In the genomic region with DNA sequence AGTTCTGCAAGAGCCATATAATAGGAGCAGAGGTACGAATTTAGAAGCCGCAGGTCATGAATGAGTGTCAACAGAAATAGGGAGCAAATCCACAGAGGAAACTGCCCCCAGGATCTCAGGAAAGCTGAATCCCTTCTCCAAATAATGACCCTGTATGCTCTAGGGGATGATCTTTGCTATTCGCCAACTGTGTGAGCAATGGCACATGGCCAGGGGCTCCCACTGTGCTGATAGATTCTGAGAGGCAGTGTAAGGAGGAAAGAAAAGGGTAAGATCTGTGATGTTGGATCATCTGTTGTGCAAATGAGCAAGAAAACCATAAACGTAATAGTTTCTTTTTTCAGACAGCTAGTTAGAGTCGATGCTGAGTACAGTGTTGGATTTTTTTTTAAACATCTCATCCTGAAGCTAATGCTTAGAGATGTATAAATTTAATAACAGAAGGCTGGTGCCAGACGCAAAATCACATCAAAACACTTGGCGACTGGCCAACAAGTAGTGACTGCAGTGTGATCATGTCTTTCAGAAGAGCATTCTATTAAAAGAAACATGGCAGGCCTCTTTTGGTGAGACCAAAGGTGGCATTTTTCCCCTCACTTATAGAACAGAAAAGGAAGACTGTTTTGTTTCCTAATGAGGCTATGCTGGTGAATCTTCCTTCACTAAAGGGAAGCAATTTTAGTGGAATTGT, we compare ENCODE assay signal across 16 cellular contexts.
A peak's percentile ranks its signal among the peaks of the same experiment; 100 is the strongest.
DNase-seq lines count a peak whose midpoint lies in the region; ATAC-seq and TF ChIP-seq lines count a peak whose summit lies in the region.
"Had no signal": no experiment of that assay in that cellular context is flagged by ENCODE, and none has a peak within 500 bp of the region (broad histone marks: within the 10 kb centered on the region; RNA-seq: fewer than 3 reads in every experiment).

No MANE protein-coding gene starts in this region.

- H3K27ac ChIP-seq in HEK293 (ENCODE audit: extremely low read depth, low read depth, low read length), result no peak overlapping the region
- H3K27ac ChIP-seq: coronary artery, sigmoid colon, testis had no signal

- POLR2A ChIA-PET in HEK293 (lab: Yijun Ruan, JAX), result no interaction called here

- no peaks in the 10 kb centered on the region for H3K9me3 ChIP-seq in HEK293 (ENCODE audit: control insufficient read depth, insufficient read depth, low read depth, low read length)
- H3K9me3 ChIP-seq: sigmoid colon, testis had no signal

- no peak overlapping the region for H3K4me3 ChIP-seq in HEK293 (ENCODE audit: low read depth, low read length)
- H3K4me3 ChIP-seq: coronary artery, GM23338, sigmoid colon, testis had no signal

- CTCF ChIA-PET in HEK293 (lab: Yijun Ruan, JAX), result interaction anchor here (0.6 kb wide), 2 partner anchors 122 to 442 kb away, joined by 3 read pairs; no protein-coding TSS in a partner anchor

- peaks cover 3% of the 10 kb centered on the region; the same call in 1 of the 2 replicates for H3K4me1 ChIP-seq in HEK293 (ENCODE audit: control insufficient read depth, insufficient read depth, low read length)
- H3K4me1 ChIP-seq: sigmoid colon, testis had no signal

- no peak for ATAC-seq in HG02571 (IDR thresholded peaks at IDR 0.05; ENCODE audit: unreplicated experiment)
- ATAC-seq in HG02678 (IDR thresholded peaks at IDR 0.05; ENCODE audit: unreplicated experiment), result no peak
- ATAC-seq: esophagus mucosa, GM23338 had no signal

- peak; percentile 60 for DNase-seq in NCI-H146 treated with DMSO at 0.1 percent for 48 hours (lab: John Stamatoyannopoulos, UW; ENCODE audit: unreplicated experiment)
- peak; percentile 3 for DNase-seq in NCI-H774 (lab: John Stamatoyannopoulos, UW)
- DNase-seq in globus pallidus (ENCODE audit: low spot score), result peak; percentile 3
- DNase-seq in kidney glomerular epithelial cell (lab: John Stamatoyannopoulos, UW), result no peak
- DNase-seq: activated CD4-positive, alpha-beta T cell treated with anti-CD3 and anti-CD28 coated beads for 48 hours; activated naive CD4-positive, alpha-beta T cell treated with Interleukin-2 at 50 U/mL for 16 hours; Kasumi-1; midbrain; sigmoid colon; testis had no signal

- TF ChIP-seq CTCF in HEK293 (tag by site-specific recombination; IDR thresholded peaks at IDR 0.05), result no peak

- no peaks in the 10 kb centered on the region for H3K36me3 ChIP-seq in HEK293 (ENCODE audit: control insufficient read depth in 2 of 2, insufficient read depth in 1 of 2, low read length in 2 of 2)
- H3K36me3 ChIP-seq: sigmoid colon had no signal

TF ChIP-seq in HEK293, 187 proteins besides CTCF, POLR2A, EP300 and RAD21:
- TF ChIP-seq FEZF1 (tag by site-specific recombination; IDR thresholded peaks at IDR 0.05) (peak; percentile 28; the same call in 1 of the 2 replicates), ZNF549 (tag by site-specific recombination; IDR thresholded peaks at IDR 0.05) (no peak)
